8 cellular contexts compared by ENCODE assay signal in the genomic region with DNA sequence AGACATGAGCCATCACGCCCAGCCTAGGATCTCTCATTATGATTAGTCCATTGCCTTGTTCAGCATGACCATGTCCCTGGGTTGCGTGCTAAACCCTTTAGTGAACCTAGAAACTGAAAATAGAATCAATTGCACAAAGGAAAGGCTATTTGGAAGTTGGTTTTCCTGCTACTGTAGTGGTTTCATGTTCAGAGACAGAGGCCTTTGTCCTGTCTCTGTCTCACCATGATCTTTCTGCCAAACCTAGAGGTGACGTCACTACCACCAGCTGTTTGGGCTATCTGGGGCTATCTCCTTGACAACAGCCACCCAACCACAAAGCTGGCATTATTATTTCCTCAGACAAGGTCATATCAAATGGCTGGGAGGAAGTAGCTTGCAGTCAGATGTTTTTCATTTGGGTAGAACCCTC. TPM values are rescaled to one million over a fixed set of nuclear protein-coding genes. Genes with fewer than 3 reads are reported as not detected.
A peak's percentile ranks its signal among the peaks of the same experiment; 100 is the strongest.
DNase-seq lines count a peak whose midpoint lies in the region.

No MANE protein-coding gene starts in this region.

- intact Hi-C loops in posterior cingulate gyrus (cut with DNase I), result no loop called here

- no peaks in the 10 kb centered on the region for H3F3A ChIP-seq in GM23248 (ENCODE audit: insufficient read depth)

- H4K20me1 ChIP-seq in GM23248 (ENCODE audit: insufficient read depth), result no peaks in the 10 kb centered on the region

- H3K36me3 ChIP-seq in GM23248 (ENCODE audit: low read depth), result no peaks in the 10 kb centered on the region

- H3K9me3 ChIP-seq in GM23248 (ENCODE audit: low read depth), result no peaks in the 10 kb centered on the region

- WGBS in GM23248 (ENCODE audit: low coverage in 1 of 2, low lambda C conversion rate in 2 of 2, missing lambda C conversion rate in 2 of 2), 2 experiments, result 68 to 75% methylated on average over 3 of the region's 3 CpGs

- peak; percentile 97 for DNase-seq in Daoy (ENCODE audit: low read depth)
- peak; percentile 77 for DNase-seq in GM23248
- peak; percentile 65 for DNase-seq in NCI-H1092 treated with DMSO at 0.1 percent for 48 hours (lab: John Stamatoyannopoulos, UW)
- peak; percentile 23 for DNase-seq in T-helper 22 cell (ENCODE audit: low read depth)
- DNase-seq in fibroblast of the conjunctiva (ENCODE audit: low read depth), result peak; percentile 80
- peak in 8 of 10 donors; percentile 63 to 95 (median 76) for DNase-seq in posterior cingulate gyrus
- no peak for DNase-seq in activated CD8-positive, alpha-beta memory T cell treated with anti-CD3 and anti-CD28 coated beads, Interleukin-2, amount 50 U/mL, for 4 hours
- DNase-seq in T-helper 9 cell, result no peak

- H3K9ac ChIP-seq in GM23248, result no peak overlapping the region

- in situ Hi-C loops in GM23248 (cut with MboI), result no loop called here

- H3K4me3 ChIP-seq in GM23248, result no peak overlapping the region

- peak overlapping the region; percentile 35; the same call in 1 of the 2 replicates for H2AFZ ChIP-seq in GM23248

- H3K4me1 ChIP-seq in GM23248 (ENCODE audit: insufficient read depth), result peaks cover 17% of the 10 kb centered on the region

- H3K79me2 ChIP-seq in GM23248 (ENCODE audit: insufficient read depth), result peaks cover 10% of the 10 kb centered on the region

- peak overlapping the region; percentile 57 for H3K27ac ChIP-seq in GM23248

- H3K9me2 ChIP-seq in GM23248 (ENCODE audit: insufficient read depth), result no peaks in the 10 kb centered on the region

- no peaks in the 10 kb centered on the region for H3K27me3 ChIP-seq in GM23248 (replicated peaks; ENCODE audit: insufficient read depth)

- H3K4me2 ChIP-seq in GM23248 (ENCODE audit: unreplicated experiment), result peak overlapping the region; percentile 9

RNA-seq across cellular contexts. Expression of gene CDK5RAP2, which starts 4.0 kb away (rescaled TPM):
- 34.0 and 35.8 TPM in 2 replicates for total RNA-seq in Daoy (2014; rRNA removed; shearing (Covaris generic))
- 75.8 and 77.0 TPM in 2 replicates for total RNA-seq in GM23248 (2014; rRNA removed; shearing (Covaris generic))
- 49.2 and 52.6 TPM in 2 replicates for polyA plus RNA-seq in GM23248 (2016; fragmentation: Nextera tagmentation; extraction: Ambion mirVana)

Comparison
In these comparisons a context has a peak if more than half of its experiments do, and no peak if none do; other contexts are left out.
1. DNase-seq: peak in Daoy (single experiment), GM23248 (single experiment), NCI-H1092 treated with DMSO at 0.1 percent for 48 hours (single experiment), T-helper 22 cell (single experiment), fibroblast of the conjunctiva (single experiment) and posterior cingulate gyrus (8 of 10); none in activated CD8-positive, alpha-beta memory T cell treated with anti-CD3 and anti-CD28 coated beads, Interleukin-2, amount 50 U/mL, for 4 hours (single experiment) and T-helper 9 cell (single experiment).